Comparison of ENCODE assay signal across 1 cellular context in genomic region chr12:132014915-132015280, GRCh38.
TF ChIP-seq lines count a peak whose summit lies in the region.

No MANE protein-coding gene starts in this region.

TF ChIP-seq in IMR-90, 13 proteins besides CTCF, POLR2A, EP300 and RAD21:
- TF ChIP-seq BHLHE40 (IDR thresholded peaks at IDR 0.05; ENCODE audit: low read depth, low read length) (no peak), RFX5 (IDR thresholded peaks at IDR 0.05; ENCODE audit: low read depth, low read length) (no peak), ELK1 (IDR thresholded peaks at IDR 0.05; ENCODE audit: borderline replicate concordance, low read depth, low read length) (no peak), CHD1 (IDR thresholded peaks at IDR 0.05; ENCODE audit: low read depth, low read length) (no peak), MAZ (IDR thresholded peaks at IDR 0.05; ENCODE audit: borderline replicate concordance, low read depth, low read length) (no peak), NFE2L2 (IDR thresholded peaks at IDR 0.05; ENCODE audit: low read depth, low read length) (no peak), MAFK (IDR thresholded peaks at IDR 0.05; ENCODE audit: low read depth, low read length) (no peak), SMC3 (IDR thresholded peaks at IDR 0.05; ENCODE audit: low read depth, low read length) (no peak), MXI1 (IDR thresholded peaks at IDR 0.05; ENCODE audit: borderline replicate concordance, low read depth, low read length) (no peak), CEBPB (IDR thresholded peaks at IDR 0.05; ENCODE audit: low read depth, low read length) (no peak), FOS (IDR thresholded peaks at IDR 0.05; ENCODE audit: low read depth, low read length) (no peak), RCOR1 (IDR thresholded peaks at IDR 0.05; ENCODE audit: insufficient replicate concordance, low read length) (no peak)
- TF ChIP-seq, protein P1, sequence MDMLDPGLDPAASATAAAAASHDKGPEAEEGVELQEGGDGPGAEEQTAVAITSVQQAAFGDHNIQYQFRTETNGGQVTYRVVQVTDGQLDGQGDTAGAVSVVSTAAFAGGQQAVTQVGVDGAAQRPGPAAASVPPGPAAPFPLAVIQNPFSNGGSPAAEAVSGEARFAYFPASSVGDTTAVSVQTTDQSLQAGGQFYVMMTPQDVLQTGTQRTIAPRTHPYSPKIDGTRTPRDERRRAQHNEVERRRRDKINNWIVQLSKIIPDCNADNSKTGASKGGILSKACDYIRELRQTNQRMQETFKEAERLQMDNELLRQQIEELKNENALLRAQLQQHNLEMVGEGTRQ (IDR thresholded peaks at IDR 0.05; ENCODE audit: low read depth, low read length) = no peak
TF ChIP-seq in IMR-90: peak in this region for 0.
